9 cellular contexts compared by ENCODE assay signal in the genomic region with DNA sequence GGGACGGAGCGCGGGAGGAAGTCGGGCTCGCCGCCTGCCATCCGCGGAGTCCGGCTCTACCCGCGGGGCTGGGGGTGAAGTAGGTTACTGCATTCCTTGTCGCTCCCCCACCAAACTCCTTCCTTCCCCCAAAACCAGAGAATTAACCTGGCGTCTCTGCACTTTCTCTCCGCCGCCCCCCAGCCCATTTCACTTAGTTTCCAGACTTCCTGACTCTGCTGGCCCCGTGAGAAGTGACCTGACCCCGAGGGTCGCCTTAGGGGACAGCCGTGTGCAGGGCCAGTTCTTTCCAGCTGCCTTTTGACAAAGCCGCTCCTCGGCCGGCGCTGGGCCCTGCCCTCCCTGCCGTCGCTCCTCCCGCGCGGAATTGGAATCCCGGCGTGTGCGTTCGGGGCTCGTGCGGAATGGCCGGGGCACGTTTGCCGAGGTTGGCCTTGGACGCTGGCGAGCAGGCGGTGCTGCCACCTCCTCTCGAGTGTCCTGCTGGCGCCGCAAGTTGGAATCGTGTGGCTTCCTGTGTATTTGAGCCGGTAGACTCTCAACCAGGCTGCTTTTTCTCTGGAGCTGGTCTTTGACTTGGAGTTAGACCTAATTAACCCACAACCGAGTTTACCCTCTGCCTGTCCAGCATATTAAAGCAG. TPM values are rescaled to one million over a fixed set of nuclear protein-coding genes. Genes with fewer than 3 reads are reported as not detected.
DNase-seq lines count a peak whose midpoint lies in the region; ATAC-seq and TF ChIP-seq lines count a peak whose summit lies in the region.
"Had no signal": no experiment of that assay in that cellular context is flagged by ENCODE, and none has a peak within 500 bp of the region (broad histone marks: within the 10 kb centered on the region; RNA-seq: fewer than 3 reads in every experiment).

No MANE protein-coding gene starts in this region.

- H3K27me3 ChIP-seq in BE2C (no peaks in the 10 kb centered on the region), SJCRH30 (no peaks in the 10 kb centered on the region)

- ATAC-seq in GM18505 (IDR thresholded peaks at IDR 0.05; ENCODE audit: unreplicated experiment), result peak; percentile 8

- DNase-seq in BE2C (peak; percentile 69), HPDE6-E6E7 (ENCODE audit: extremely low spot score) (peak; percentile 31), SJCRH30 (peak; percentile 74 to 78), cardiac fibroblast (ENCODE audit: low read depth in 2 of 2) (peak; percentile 55 to 58), islet precursor cell (peak; percentile 90), H4 (ENCODE audit: low spot score) (no peak)

- peak overlapping the region; percentile 81 for H3K4me3 ChIP-seq in BE2C (ENCODE audit: low read depth, low read length)
- H3K4me3 ChIP-seq in SJCRH30, result peak overlapping the region; percentile 81
- peak overlapping the region; percentile 77 to 84 for H3K4me3 ChIP-seq in cardiac fibroblast (replicated peaks in 1 of 2; ENCODE audit: low read depth in 2 of 2, low read length in 2 of 2)
- H3K4me3 ChIP-seq in skin epidermis, result peak overlapping the region; percentile 57 to 84 (median 77)

- H3K9me3 ChIP-seq in BE2C (no peaks in the 10 kb centered on the region), SJCRH30 (replicated peaks) (no peaks in the 10 kb centered on the region)

- H3K36me3 ChIP-seq in BE2C (no peaks in the 10 kb centered on the region), SJCRH30 (no peaks in the 10 kb centered on the region)

- H3K4me1 ChIP-seq in BE2C (peaks cover 1% of the 10 kb centered on the region; the same call in 1 of the 2 replicates), SJCRH30 (peaks cover 2% of the 10 kb centered on the region; the same call in 1 of the 2 replicates)

- no peak for TF ChIP-seq CTCF in BE2C (IDR thresholded peaks at IDR 0.05; ENCODE audit: low read depth, low read length)
- TF ChIP-seq CTCF in cardiac fibroblast (IDR thresholded peaks at IDR 0.05; ENCODE audit: low read depth, low read length), result no peak

- H3K27ac ChIP-seq in SJCRH30 (peak overlapping the region; percentile 83), skin epidermis (peak overlapping the region; percentile 48 to 92 (median 84))

- TF ChIP-seq POLR2A in GM18505 (IDR thresholded peaks at IDR 0.05; ENCODE audit: borderline replicate concordance, extremely low read depth, insufficient read depth, insufficient read length), result no peak

RNA-seq across cellular contexts. Expression of gene DCBLD1, which starts 0.7 kb away (rescaled TPM):
- 6.0 TPM for polyA plus RNA-seq in BE2C (2012; ENCODE audit: insufficient read depth, insufficient read length, low read depth)
- total RNA-seq in SJCRH30 (2014; rRNA removed; shearing (Covaris generic)), result 6.8 and 7.4 TPM in 2 replicates
- 17.3 and 28.6 TPM in 2 replicates for total RNA-seq in H4 (2014; rRNA removed; shearing (Covaris generic))

RNA-seq across cellular contexts. Expression of gene ROS1, which starts 57.4 kb away (rescaled TPM):
- not detected for polyA plus RNA-seq in BE2C (2012; ENCODE audit: insufficient read depth, insufficient read length, low read depth)
- 0.05 and 0.10 TPM in 2 replicates for total RNA-seq in SJCRH30 (2014; rRNA removed; shearing (Covaris generic))
- 0.12 and 0.70 TPM in 2 replicates for total RNA-seq in H4 (2014; rRNA removed; shearing (Covaris generic))
- total RNA-seq: T-helper 1 cell treated with Interleukin-12 subunit alpha and Interleukin-12 subunit beta and Interleukin-4 antibody, amounts not matched to agents 30 ng/mL and 1 ng/mL, for 36 hours had no signal
